8 cellular contexts compared by ENCODE assay signal in genomic region chrX:119647552-119648420, GRCh38. TPM values are rescaled to one million over a fixed set of nuclear protein-coding genes. Genes with fewer than 3 reads are reported as not detected.
DNase-seq lines count a peak whose midpoint lies in the region; ATAC-seq and TF ChIP-seq lines count a peak whose summit lies in the region.

No MANE protein-coding gene starts in this region.

- H3K36me3 Mint-ChIP-seq in activated T-cell treated with anti-CD3 and anti-CD28 coated beads, Interleukin-2, amount 50 U/mL, for 24 hours (ENCODE audit: low read depth) = peaks cover 88% of the 10 kb centered on the region
- no peaks in the 10 kb centered on the region for H3K36me3 Mint-ChIP-seq in Caco-2 (ENCODE audit: insufficient read depth, unreplicated experiment)

- POLR2A ChIA-PET in Caco-2 (lab: Charles Lee) = no interaction called here

- no peaks in the 10 kb centered on the region for H3K27me3 ChIP-seq in Caco-2 (replicated peaks; ENCODE audit: control insufficient read depth, insufficient read depth, low read length)

- H3K4me1 ChIP-seq in Caco-2 = no peaks in the 10 kb centered on the region

- no peaks in the 10 kb centered on the region for H3K9me3 ChIP-seq in Caco-2

- peak overlapping the region; percentile 98 for H3K27ac Mint-ChIP-seq in activated T-cell treated with anti-CD3 and anti-CD28 coated beads, Interleukin-2, amount 50 U/mL, for 24 hours
- no peak overlapping the region for H3K27ac Mint-ChIP-seq in Caco-2 (ENCODE audit: unreplicated experiment)

- no peaks in the 10 kb centered on the region for H3K36me3 ChIP-seq in Caco-2 (ENCODE audit: control insufficient read depth, insufficient read depth, low read length)

- intact Hi-C loops in Caco-2 (cut with micrococcal nuclease; ENCODE audit: unreplicated experiment) = no loop called here

- TF ChIP-seq CTCF in Caco-2 (IDR thresholded peaks at IDR 0.05; ENCODE audit: insufficient read depth in 1 of 2, low read depth in 1 of 2, low read length in 1 of 2, severe bottlenecking in 1 of 2, unreplicated experiment in 1 of 2) (no peak), coronary artery (IDR thresholded peaks at IDR 0.05) (no peak)

- H3K4me3 Mint-ChIP-seq in activated T-cell treated with anti-CD3 and anti-CD28 coated beads, Interleukin-2, amount 50 U/mL, for 24 hours = peak overlapping the region; percentile 55
- H3K4me3 Mint-ChIP-seq in Caco-2 (ENCODE audit: unreplicated experiment) = no peak overlapping the region

- DNase-seq in activated T-cell treated with anti-CD3 and anti-CD28 coated beads, Interleukin-2, amount 50 U/mL, for 24 hours = peak; percentile 71
- DNase-seq in stimulated activated CD8-positive, alpha-beta memory T cell treated with anti-CD3 and anti-CD28 coated beads, Interleukin-12 subunit alpha, Interleukin-12 subunit beta, amount 100 ng/mL, for 4 hours (ENCODE audit: low read depth) = peak; percentile 17
- no peak for DNase-seq in NCI-H1417 treated with DMSO at 0.1 percent for 48 hours (lab: John Stamatoyannopoulos, UW)
- no peak for DNase-seq in Caco-2
- DNase-seq in SIG-M5 (lab: John Stamatoyannopoulos, UW) = no peak
- DNase-seq in coronary artery (ENCODE audit: low spot score) = no peak

- CTCF ChIA-PET in Caco-2 (lab: Charles Lee) = no interaction called here

- peak; percentile 97 for ATAC-seq in GM19395 (IDR thresholded peaks at IDR 0.05; ENCODE audit: unreplicated experiment)
- peak; percentile 95 for ATAC-seq in HG03196 (IDR thresholded peaks at IDR 0.05; ENCODE audit: unreplicated experiment)

- no peak overlapping the region for H3K4me3 ChIP-seq in Caco-2 (ENCODE audit: low read depth, low read length)
- no peak overlapping the region for H3K4me3 ChIP-seq in coronary artery

- H3K9me3 Mint-ChIP-seq in activated T-cell treated with anti-CD3 and anti-CD28 coated beads, Interleukin-2, amount 50 U/mL, for 24 hours = no peaks in the 10 kb centered on the region
- H3K9me3 Mint-ChIP-seq in Caco-2 (ENCODE audit: unreplicated experiment) = no peaks in the 10 kb centered on the region

- peaks cover 44% of the 10 kb centered on the region for H3K4me1 Mint-ChIP-seq in activated T-cell treated with anti-CD3 and anti-CD28 coated beads, Interleukin-2, amount 50 U/mL, for 24 hours (ENCODE audit: low read depth)
- no peaks in the 10 kb centered on the region for H3K4me1 Mint-ChIP-seq in Caco-2 (ENCODE audit: low read depth, unreplicated experiment)

- H3K27me3 Mint-ChIP-seq in activated T-cell treated with anti-CD3 and anti-CD28 coated beads, Interleukin-2, amount 50 U/mL, for 24 hours = no peaks in the 10 kb centered on the region
- H3K27me3 Mint-ChIP-seq in Caco-2 (ENCODE audit: insufficient read depth, unreplicated experiment) = no peaks in the 10 kb centered on the region

- BruUV-seq in Caco-2 (replicated peaks; lab: Mats Ljungman, UMichigan) = no TSS peak

- no peak overlapping the region for H3K27ac ChIP-seq in coronary artery

RNA-seq across cellular contexts. Expression of gene NKRF, which starts 41.6 kb away (rescaled TPM):
- 14.4 and 16.6 TPM in 2 replicates for total RNA-seq in Caco-2 (2022)

RNA-seq across cellular contexts. Expression of gene SEPTIN6, which starts 45.2 kb away (rescaled TPM):
- total RNA-seq in Caco-2 (2022) = 11.1 and 12.1 TPM in 2 replicates

Comparison
In these comparisons a context has a peak if more than half of its experiments do, and no peak if none do; other contexts are left out.
1. DNase-seq: peak in activated T-cell treated with anti-CD3 and anti-CD28 coated beads, Interleukin-2, amount 50 U/mL, for 24 hours (single experiment) and stimulated activated CD8-positive, alpha-beta memory T cell treated with anti-CD3 and anti-CD28 coated beads, Interleukin-12 subunit alpha, Interleukin-12 subunit beta, amount 100 ng/mL, for 4 hours (single experiment); none in NCI-H1417 treated with DMSO at 0.1 percent for 48 hours (single experiment), Caco-2 (0 of 2), SIG-M5 (single experiment) and coronary artery (single experiment).